21 cellular contexts compared by ENCODE assay signal in genomic region chr6:52662031-52662430, GRCh38. TPM values are rescaled to one million over a fixed set of nuclear protein-coding genes. Genes with fewer than 3 reads are reported as not detected.
DNase-seq lines count a peak whose midpoint lies in the region; TF ChIP-seq lines count a peak whose summit lies in the region.
"Had no signal": no experiment of that assay in that cellular context is flagged by ENCODE, and none has a peak within 500 bp of the region (broad histone marks: within the 10 kb centered on the region; RNA-seq: fewer than 3 reads in every experiment).

No MANE protein-coding gene starts in this region.

- H3K9me3 ChIP-seq in GM23248 (ENCODE audit: low read depth) = no peaks in the 10 kb centered on the region
- 0 out of 2 replicates have a peak, but pooled peaks cover 5% of the 10 kb centered on the region for H3K9me3 ChIP-seq in OCI-LY3 (ENCODE audit: insufficient read depth, low read length)
- no peaks in the 10 kb centered on the region for H3K9me3 ChIP-seq in smooth muscle cell (replicated peaks; ENCODE audit: low read depth)
- H3K9me3 ChIP-seq: Caco-2 had no signal

- TF ChIP-seq CTCF in OCI-LY3 (IDR thresholded peaks at IDR 0.05; ENCODE audit: low read depth, low read length) (peak; percentile 19), smooth muscle cell (IDR thresholded peaks at IDR 0.05; ENCODE audit: borderline replicate concordance, insufficient read depth, poor library complexity, severe bottlenecking) (no peak)

- peak overlapping the region; percentile 65; the same call in 1 of the 2 replicates for H2AFZ ChIP-seq in GM23248
- no peak overlapping the region for H2AFZ ChIP-seq in OCI-LY3 (ENCODE audit: low read depth, low read length)
- H2AFZ ChIP-seq in smooth muscle cell (ENCODE audit: low read depth) = peak overlapping the region; percentile 27

- H3F3A ChIP-seq in GM23248 (ENCODE audit: insufficient read depth) (peaks cover 18% of the 10 kb centered on the region), smooth muscle cell (ENCODE audit: low read depth) (no peaks in the 10 kb centered on the region)

- no peaks in the 10 kb centered on the region for H3K9me2 ChIP-seq in GM23248 (ENCODE audit: insufficient read depth)

- in situ Hi-C loops in GM23248 (cut with MboI) = loop anchor here (5.0 kb wide), 1 partner anchor 255 kb away; no protein-coding TSS in a partner anchor

- H3K4me3 ChIP-seq in GM23248 (no peak overlapping the region), OCI-LY3 (ENCODE audit: low read length) (no peak overlapping the region), smooth muscle cell (no peak overlapping the region)
- H3K4me3 ChIP-seq: BLaER1 treated with 17β-estradiol and CSF1 and Interleukin-3, amounts not matched to agents 10 nM and 100 nM; K562 had no signal

- H3K36me3 ChIP-seq in GM23248 (ENCODE audit: low read depth) = no peaks in the 10 kb centered on the region
- H3K36me3 ChIP-seq in OCI-LY3 (replicated peaks; ENCODE audit: low read depth, low read length) = peaks cover 10% of the 10 kb centered on the region
- no peaks in the 10 kb centered on the region for H3K36me3 ChIP-seq in smooth muscle cell (ENCODE audit: low read depth)

- H3K4me1 ChIP-seq in GM23248 (ENCODE audit: insufficient read depth) (peaks cover 28% of the 10 kb centered on the region), OCI-LY3 (ENCODE audit: low read length) (peaks cover 28% of the 10 kb centered on the region), smooth muscle cell (ENCODE audit: low read depth) (peaks cover 15% of the 10 kb centered on the region)
- H3K4me1 ChIP-seq: Caco-2 had no signal

- H3K27me3 ChIP-seq in GM23248 (replicated peaks; ENCODE audit: insufficient read depth) (no peaks in the 10 kb centered on the region), OCI-LY3 (ENCODE audit: low read depth, low read length) (no peaks in the 10 kb centered on the region), smooth muscle cell (ENCODE audit: low read depth) (no peaks in the 10 kb centered on the region)
- H3K27me3 ChIP-seq: BLaER1 treated with 17β-estradiol and CSF1 and Interleukin-3, amounts not matched to agents 10 nM and 100 nM had no signal

- no peak overlapping the region for H3K9ac ChIP-seq in GM23248
- H3K9ac ChIP-seq in OCI-LY3 (ENCODE audit: low read length) = no peak overlapping the region
- H3K9ac ChIP-seq in smooth muscle cell (ENCODE audit: low read depth) = no peak overlapping the region

- peaks cover 23% of the 10 kb centered on the region for H3K79me2 ChIP-seq in GM23248 (ENCODE audit: insufficient read depth)
- peaks cover 28% of the 10 kb centered on the region for H3K79me2 ChIP-seq in OCI-LY3 (ENCODE audit: low read length)
- peaks cover 13% of the 10 kb centered on the region for H3K79me2 ChIP-seq in smooth muscle cell (ENCODE audit: low read depth)

- no peak overlapping the region for H3K4me2 ChIP-seq in GM23248 (ENCODE audit: unreplicated experiment)
- H3K4me2 ChIP-seq in OCI-LY3 (ENCODE audit: low read length) = no peak overlapping the region
- H3K4me2 ChIP-seq in smooth muscle cell = no peak overlapping the region

- H3K27ac ChIP-seq in GM23248 (0 out of 2 replicates have a peak overlapping the region, but pooled peaks have one; percentile 7), OCI-LY3 (ENCODE audit: low read length) (no peak overlapping the region), smooth muscle cell (ENCODE audit: low read depth) (no peak overlapping the region)
- H3K27ac ChIP-seq: BLaER1 treated with 17β-estradiol and CSF1 and Interleukin-3, amounts not matched to agents 10 nM and 100 nM had no signal

- WGBS in GM23248 (ENCODE audit: low coverage in 1 of 2, low lambda C conversion rate in 2 of 2, missing lambda C conversion rate in 2 of 2), 2 experiments = 39 to 51% methylated on average over 2 of the region's 2 CpGs
- 87% methylated on average over 2 of the region's 2 CpGs for whole genome bisulfite sequencing in smooth muscle cell (ENCODE audit: low lambda C conversion rate)

- H4K20me1 ChIP-seq in GM23248 (ENCODE audit: insufficient read depth) (no peaks in the 10 kb centered on the region), OCI-LY3 (ENCODE audit: insufficient read depth, low read length) (no peaks in the 10 kb centered on the region), smooth muscle cell (ENCODE audit: low read depth) (no peaks in the 10 kb centered on the region)

- DNase-seq in GM23248 (no peak), kidney glomerular epithelial cell (lab: John Stamatoyannopoulos, UW) (peak; percentile 20), smooth muscle cell (lab: John Stamatoyannopoulos, UW; ENCODE audit: unreplicated experiment) (no peak), NCI-H226 (no peak), cerebellar nuclear complex (lab: John Stamatoyannopoulos, UW) (no peak), NCI-H345 treated with DMSO at 0.1 percent for 48 hours (lab: John Stamatoyannopoulos, UW; ENCODE audit: unreplicated experiment) (no peak)
- DNase-seq: Caco-2; CD4-positive, alpha-beta memory T cell; H7; HFFc6; MM.1S; NCI-H1048; NCI-H1436; NCI-H187 treated with DMSO at 0.1 percent for 48 hours; NCI-H2107; NCI-H510A treated with DMSO at 0.1 percent for 48 hours; NCI-H748 treated with DMSO at 0.1 percent for 48 hours; SHP77 had no signal

RNA-seq across cellular contexts. Expression of gene TMEM14A, which starts 8.9 kb away (rescaled TPM):
- total RNA-seq in GM23248 (2014; rRNA removed; shearing (Covaris generic)) = 64.0 and 68.4 TPM in 2 replicates
- polyA plus RNA-seq in GM23248 (2016; fragmentation: Nextera tagmentation; extraction: Ambion mirVana) (95.1 and 96.0 TPM in 2 replicates), smooth muscle cell (59.4 and 68.7 TPM in 2 replicates)
- 76.5 and 77.7 TPM in 2 replicates for total RNA-seq in smooth muscle cell
